In the genomic region with DNA sequence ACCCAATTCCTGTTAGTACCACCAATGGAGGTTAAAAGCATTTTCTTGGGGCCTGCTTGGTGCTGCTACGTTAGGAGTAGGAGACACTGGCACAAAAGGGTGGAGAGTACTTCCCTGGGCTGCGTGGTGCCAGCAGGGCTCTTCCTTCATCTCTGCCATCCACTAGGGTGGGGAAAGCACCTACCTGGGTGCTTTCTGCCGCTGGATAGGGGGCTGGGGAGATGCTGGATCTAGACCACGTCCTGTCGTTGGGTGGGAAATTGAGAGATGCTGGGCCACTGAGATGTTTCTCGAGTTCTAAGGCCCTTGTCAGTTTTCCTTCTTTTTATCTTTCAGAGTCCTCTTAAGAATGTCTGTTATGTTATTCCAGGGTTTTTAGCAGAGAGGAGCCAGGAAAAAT, we compare ENCODE assay signal across 1 cellular context.
TF ChIP-seq lines count a peak whose summit lies in the region.

No MANE protein-coding gene starts in this region.

TF ChIP-seq in GM12878, 131 proteins besides CTCF, POLR2A, EP300 and RAD21:
- TF ChIP-seq FOXK2 (IDR thresholded peaks at IDR 0.05) (no peak), MYB (IDR thresholded peaks at IDR 0.05; ENCODE audit: borderline replicate concordance, low read depth, low read length) (no peak), FOXM1 (IDR thresholded peaks at IDR 0.05; ENCODE audit: low read depth, low read length) (no peak), CREM (IDR thresholded peaks at IDR 0.05; ENCODE audit: low read depth) (no peak), SIX5 (IDR thresholded peaks at IDR 0.05; ENCODE audit: low read depth, low read length, severe bottlenecking) (no peak), SMC3 (IDR thresholded peaks at IDR 0.05; ENCODE audit: borderline replicate concordance, low read length) (no peak), PKNOX1 (IDR thresholded peaks at IDR 0.05) (no peak), CHD2 (IDR thresholded peaks at IDR 0.05; ENCODE audit: borderline replicate concordance, low read depth, low read length) (no peak), PML (IDR thresholded peaks at IDR 0.05; ENCODE audit: low read length) (no peak), ESRRA (IDR thresholded peaks at IDR 0.05; ENCODE audit: low read length) (no peak), CHD1 (IDR thresholded peaks at IDR 0.05; ENCODE audit: low read depth, low read length) (no peak), TCF7 (IDR thresholded peaks at IDR 0.05; ENCODE audit: borderline replicate concordance) (no peak)
- TF ChIP-seq, protein P1, sequence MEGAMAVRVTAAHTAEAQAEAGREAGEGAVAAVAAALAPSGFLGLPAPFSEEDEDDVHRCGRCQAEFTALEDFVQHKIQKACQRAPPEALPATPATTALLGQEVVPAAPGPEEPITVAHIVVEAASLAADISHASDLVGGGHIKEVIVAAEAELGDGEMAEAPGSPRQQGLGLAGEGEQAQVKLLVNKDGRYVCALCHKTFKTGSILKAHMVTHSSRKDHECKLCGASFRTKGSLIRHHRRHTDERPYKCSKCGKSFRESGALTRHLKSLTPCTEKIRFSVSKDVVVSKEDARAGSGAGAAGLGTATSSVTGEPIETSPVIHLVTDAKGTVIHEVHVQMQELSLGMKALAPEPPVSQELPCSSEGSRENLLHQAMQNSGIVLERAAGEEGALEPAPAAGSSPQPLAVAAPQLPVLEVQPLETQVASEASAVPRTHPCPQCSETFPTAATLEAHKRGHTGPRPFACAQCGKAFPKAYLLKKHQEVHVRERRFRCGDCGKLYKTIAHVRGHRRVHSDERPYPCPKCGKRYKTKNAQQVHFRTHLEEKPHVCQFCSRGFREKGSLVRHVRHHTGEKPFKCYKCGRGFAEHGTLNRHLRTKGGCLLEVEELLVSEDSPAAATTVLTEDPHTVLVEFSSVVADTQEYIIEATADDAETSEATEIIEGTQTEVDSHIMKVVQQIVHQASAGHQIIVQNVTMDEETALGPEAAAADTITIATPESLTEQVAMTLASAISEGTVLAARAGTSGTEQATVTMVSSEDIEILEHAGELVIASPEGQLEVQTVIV (IDR thresholded peaks at IDR 0.05; ENCODE audit: borderline replicate concordance, partially characterized antibody) = no peak
- TF ChIP-seq, protein P2, sequence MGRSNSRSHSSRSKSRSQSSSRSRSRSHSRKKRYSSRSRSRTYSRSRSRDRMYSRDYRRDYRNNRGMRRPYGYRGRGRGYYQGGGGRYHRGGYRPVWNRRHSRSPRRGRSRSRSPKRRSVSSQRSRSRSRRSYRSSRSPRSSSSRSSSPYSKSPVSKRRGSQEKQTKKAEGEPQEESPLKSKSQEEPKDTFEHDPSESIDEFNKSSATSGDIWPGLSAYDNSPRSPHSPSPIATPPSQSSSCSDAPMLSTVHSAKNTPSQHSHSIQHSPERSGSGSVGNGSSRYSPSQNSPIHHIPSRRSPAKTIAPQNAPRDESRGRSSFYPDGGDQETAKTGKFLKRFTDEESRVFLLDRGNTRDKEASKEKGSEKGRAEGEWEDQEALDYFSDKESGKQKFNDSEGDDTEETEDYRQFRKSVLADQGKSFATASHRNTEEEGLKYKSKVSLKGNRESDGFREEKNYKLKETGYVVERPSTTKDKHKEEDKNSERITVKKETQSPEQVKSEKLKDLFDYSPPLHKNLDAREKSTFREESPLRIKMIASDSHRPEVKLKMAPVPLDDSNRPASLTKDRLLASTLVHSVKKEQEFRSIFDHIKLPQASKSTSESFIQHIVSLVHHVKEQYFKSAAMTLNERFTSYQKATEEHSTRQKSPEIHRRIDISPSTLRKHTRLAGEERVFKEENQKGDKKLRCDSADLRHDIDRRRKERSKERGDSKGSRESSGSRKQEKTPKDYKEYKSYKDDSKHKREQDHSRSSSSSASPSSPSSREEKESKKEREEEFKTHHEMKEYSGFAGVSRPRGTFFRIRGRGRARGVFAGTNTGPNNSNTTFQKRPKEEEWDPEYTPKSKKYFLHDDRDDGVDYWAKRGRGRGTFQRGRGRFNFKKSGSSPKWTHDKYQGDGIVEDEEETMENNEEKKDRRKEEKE (IDR thresholded peaks at IDR 0.05) = no peak
- TF ChIP-seq, protein P3, sequence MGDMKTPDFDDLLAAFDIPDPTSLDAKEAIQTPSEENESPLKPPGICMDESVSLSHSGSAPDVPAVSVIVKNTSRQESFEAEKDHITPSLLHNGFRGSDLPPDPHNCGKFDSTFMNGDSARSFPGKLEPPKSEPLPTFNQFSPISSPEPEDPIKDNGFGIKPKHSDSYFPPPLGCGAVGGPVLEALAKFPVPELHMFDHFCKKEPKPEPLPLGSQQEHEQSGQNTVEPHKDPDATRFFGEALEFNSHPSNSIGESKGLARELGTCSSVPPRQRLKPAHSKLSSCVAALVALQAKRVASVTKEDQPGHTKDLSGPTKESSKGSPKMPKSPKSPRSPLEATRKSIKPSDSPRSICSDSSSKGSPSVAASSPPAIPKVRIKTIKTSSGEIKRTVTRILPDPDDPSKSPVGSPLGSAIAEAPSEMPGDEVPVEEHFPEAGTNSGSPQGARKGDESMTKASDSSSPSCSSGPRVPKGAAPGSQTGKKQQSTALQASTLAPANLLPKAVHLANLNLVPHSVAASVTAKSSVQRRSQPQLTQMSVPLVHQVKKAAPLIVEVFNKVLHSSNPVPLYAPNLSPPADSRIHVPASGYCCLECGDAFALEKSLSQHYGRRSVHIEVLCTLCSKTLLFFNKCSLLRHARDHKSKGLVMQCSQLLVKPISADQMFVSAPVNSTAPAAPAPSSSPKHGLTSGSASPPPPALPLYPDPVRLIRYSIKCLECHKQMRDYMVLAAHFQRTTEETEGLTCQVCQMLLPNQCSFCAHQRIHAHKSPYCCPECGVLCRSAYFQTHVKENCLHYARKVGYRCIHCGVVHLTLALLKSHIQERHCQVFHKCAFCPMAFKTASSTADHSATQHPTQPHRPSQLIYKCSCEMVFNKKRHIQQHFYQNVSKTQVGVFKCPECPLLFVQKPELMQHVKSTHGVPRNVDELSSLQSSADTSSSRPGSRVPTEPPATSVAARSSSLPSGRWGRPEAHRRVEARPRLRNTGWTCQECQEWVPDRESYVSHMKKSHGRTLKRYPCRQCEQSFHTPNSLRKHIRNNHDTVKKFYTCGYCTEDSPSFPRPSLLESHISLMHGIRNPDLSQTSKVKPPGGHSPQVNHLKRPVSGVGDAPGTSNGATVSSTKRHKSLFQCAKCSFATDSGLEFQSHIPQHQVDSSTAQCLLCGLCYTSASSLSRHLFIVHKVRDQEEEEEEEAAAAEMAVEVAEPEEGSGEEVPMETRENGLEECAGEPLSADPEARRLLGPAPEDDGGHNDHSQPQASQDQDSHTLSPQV (IDR thresholded peaks at IDR 0.05) = no peak
